1 cellular context compared by ENCODE assay signal in genomic region chr10:60336901-60337630, GRCh38.
TF ChIP-seq lines count a peak whose summit lies in the region.

No MANE protein-coding gene starts in this region.

TF ChIP-seq in IMR-90, 13 proteins besides CTCF, POLR2A, EP300 and RAD21 (continued from another document):
- no peak for TF ChIP-seq USF2 (IDR thresholded peaks at IDR 0.05; ENCODE audit: low read depth, low read length)
- no peak for TF ChIP-seq CEBPB (IDR thresholded peaks at IDR 0.05; ENCODE audit: low read depth, low read length)
- no peak for TF ChIP-seq NFE2L2 (IDR thresholded peaks at IDR 0.05; ENCODE audit: low read depth, low read length)
- TF ChIP-seq RCOR1 (IDR thresholded peaks at IDR 0.05; ENCODE audit: insufficient replicate concordance, low read length): no peak
- no peak for TF ChIP-seq MXI1 (IDR thresholded peaks at IDR 0.05; ENCODE audit: borderline replicate concordance, low read depth, low read length)
- no peak for TF ChIP-seq MAZ (IDR thresholded peaks at IDR 0.05; ENCODE audit: borderline replicate concordance, low read depth, low read length)
- TF ChIP-seq MAFK (IDR thresholded peaks at IDR 0.05; ENCODE audit: low read depth, low read length): no peak
- TF ChIP-seq CHD1 (IDR thresholded peaks at IDR 0.05; ENCODE audit: low read depth, low read length): no peak
- no peak for TF ChIP-seq FOS (IDR thresholded peaks at IDR 0.05; ENCODE audit: low read depth, low read length)
